Comparison of ENCODE assay signal across 18 cellular contexts in genomic region chr18:38563396-38563980, GRCh38.
DNase-seq lines count a peak whose midpoint lies in the region; ATAC-seq and TF ChIP-seq lines count a peak whose summit lies in the region.
"Had no signal": no experiment of that assay in that cellular context is flagged by ENCODE, and none has a peak within 500 bp of the region (broad histone marks: within the 10 kb centered on the region; RNA-seq: fewer than 3 reads in every experiment).

No MANE protein-coding gene starts in this region.

- no peak overlapping the region for H3K4me3 ChIP-seq in epithelial cell of esophagus (ENCODE audit: low read length)
- H3K4me3 ChIP-seq: GM23248, HAP-1 had no signal

- no peaks in the 10 kb centered on the region for H3K27me3 Mint-ChIP-seq in activated CD4-positive, alpha-beta T cell treated with anti-CD3 and anti-CD28 coated beads for 36 hours
- peaks cover 1% of the 10 kb centered on the region for H3K27me3 Mint-ChIP-seq in activated naive CD8-positive, alpha-beta T cell treated with anti-CD3 and anti-CD28 coated beads, Interleukin-2, amount 50 U/mL, for 24 hours
- H3K27me3 Mint-ChIP-seq in activated naive CD8-positive, alpha-beta T cell treated with anti-CD3 and anti-CD28 coated beads for 36 hours = no peaks in the 10 kb centered on the region
- H3K27me3 Mint-ChIP-seq in stimulated activated naive B cell treated with anti-CD40 and anti-IgM and Interleukin-4, amounts not matched to agents 10 μg/mL and 1 μg/mL and 100 μg/mL, for 72 hours = no peaks in the 10 kb centered on the region

- CTCF ChIA-PET in activated CD4-positive, alpha-beta T cell treated with anti-CD3 and anti-CD28 coated beads for 36 hours (lab: Charles Lee) = no interaction called here

- H3K36me3 Mint-ChIP-seq in activated CD4-positive, alpha-beta T cell treated with anti-CD3 and anti-CD28 coated beads for 36 hours (ENCODE audit: low read depth) = no peaks in the 10 kb centered on the region
- H3K36me3 Mint-ChIP-seq in activated naive CD8-positive, alpha-beta T cell treated with anti-CD3 and anti-CD28 coated beads, Interleukin-2, amount 50 U/mL, for 24 hours (ENCODE audit: low read depth) = no peaks in the 10 kb centered on the region
- no peaks in the 10 kb centered on the region for H3K36me3 Mint-ChIP-seq in activated naive CD8-positive, alpha-beta T cell treated with anti-CD3 and anti-CD28 coated beads for 36 hours
- H3K36me3 Mint-ChIP-seq in stimulated activated naive B cell treated with anti-CD40 and anti-IgM and Interleukin-4, amounts not matched to agents 10 μg/mL and 1 μg/mL and 100 μg/mL, for 72 hours = no peaks in the 10 kb centered on the region

- H3K27ac Mint-ChIP-seq in activated CD4-positive, alpha-beta T cell treated with anti-CD3 and anti-CD28 coated beads for 36 hours = no peak overlapping the region
- no peak overlapping the region for H3K27ac Mint-ChIP-seq in activated naive CD8-positive, alpha-beta T cell treated with anti-CD3 and anti-CD28 coated beads, Interleukin-2, amount 50 U/mL, for 24 hours
- no peak overlapping the region for H3K27ac Mint-ChIP-seq in activated naive CD8-positive, alpha-beta T cell treated with anti-CD3 and anti-CD28 coated beads for 36 hours
- no peak overlapping the region for H3K27ac Mint-ChIP-seq in stimulated activated naive B cell treated with anti-CD40 and anti-IgM and Interleukin-4, amounts not matched to agents 10 μg/mL and 1 μg/mL and 100 μg/mL, for 72 hours

- intact Hi-C loops in activated CD4-positive, alpha-beta T cell treated with anti-CD3 and anti-CD28 coated beads for 36 hours (cut with DNase I, micrococcal nuclease) = loop anchor here in 1 of 2 experiments (5.0 kb wide), 1 partner anchor 39 kb away; no protein-coding TSS in a partner anchor

- DNase-seq in activated CD4-positive, alpha-beta T cell treated with anti-CD3 and anti-CD28 coated beads for 36 hours = peak; percentile 20
- DNase-seq in activated CD4-positive, alpha-beta T cell treated with anti-CD3 and anti-CD28 coated beads, Interleukin-2, amount 50 U/mL, for 48 hours = no peak
- DNase-seq in activated naive CD8-positive, alpha-beta T cell treated with anti-CD3 and anti-CD28 coated beads, Interleukin-2, amount 50 U/mL, for 24 hours = no peak
- no peak for DNase-seq in activated naive CD8-positive, alpha-beta T cell treated with anti-CD3 and anti-CD28 coated beads for 36 hours
- DNase-seq in epithelial cell of esophagus (ENCODE audit: low read depth) (peak; percentile 30), NCI-H226 (no peak)
- no peak for DNase-seq in stimulated activated naive B cell treated with anti-CD40 and anti-IgM and Interleukin-4, amounts not matched to agents 10 μg/mL and 1 μg/mL and 100 μg/mL, for 72 hours
- DNase-seq in stimulated activated naive CD4-positive, alpha-beta T cell (lab: John Stamatoyannopoulos, UW) = no peak
- DNase-seq: GF-D8, GM23248, IMR-90, NCI-H1048, NCI-H1436, NCI-H1930, NCI-H345, NCI-H524 treated with DMSO at 0.1 percent for 48 hours, PC-3 had no signal

- peaks cover 5% of the 10 kb centered on the region for H3K4me1 Mint-ChIP-seq in activated CD4-positive, alpha-beta T cell treated with anti-CD3 and anti-CD28 coated beads for 36 hours
- peaks cover 7% of the 10 kb centered on the region for H3K4me1 Mint-ChIP-seq in activated naive CD8-positive, alpha-beta T cell treated with anti-CD3 and anti-CD28 coated beads, Interleukin-2, amount 50 U/mL, for 24 hours
- H3K4me1 Mint-ChIP-seq in activated naive CD8-positive, alpha-beta T cell treated with anti-CD3 and anti-CD28 coated beads for 36 hours = peaks cover 5% of the 10 kb centered on the region
- peaks cover 0 to 2% of the 10 kb centered on the region in 2 donors for H3K4me1 Mint-ChIP-seq in stimulated activated naive B cell treated with anti-CD40 and anti-IgM and Interleukin-4, amounts not matched to agents 10 μg/mL and 1 μg/mL and 100 μg/mL, for 72 hours

- peaks cover 4% of the 10 kb centered on the region for H3K9me3 Mint-ChIP-seq in activated CD4-positive, alpha-beta T cell treated with anti-CD3 and anti-CD28 coated beads for 36 hours (ENCODE audit: low read depth)
- H3K9me3 Mint-ChIP-seq in activated naive CD8-positive, alpha-beta T cell treated with anti-CD3 and anti-CD28 coated beads, Interleukin-2, amount 50 U/mL, for 24 hours = peaks cover 6% of the 10 kb centered on the region
- H3K9me3 Mint-ChIP-seq in activated naive CD8-positive, alpha-beta T cell treated with anti-CD3 and anti-CD28 coated beads for 36 hours = peaks cover 5% of the 10 kb centered on the region
- peaks cover 0 to 4% of the 10 kb centered on the region in 2 donors for H3K9me3 Mint-ChIP-seq in stimulated activated naive B cell treated with anti-CD40 and anti-IgM and Interleukin-4, amounts not matched to agents 10 μg/mL and 1 μg/mL and 100 μg/mL, for 72 hours

- TF ChIP-seq CTCF in epithelial cell of esophagus (IDR thresholded peaks at IDR 0.05; ENCODE audit: insufficient read depth, low read depth, low read length, missing control alignments) = no peak

- POLR2A ChIA-PET in activated CD4-positive, alpha-beta T cell treated with anti-CD3 and anti-CD28 coated beads for 36 hours (lab: Charles Lee) = interaction anchor here (0.6 kb wide), 1 partner anchor 47 kb away, joined by 4 read pairs; no protein-coding TSS in a partner anchor

- H3K4me3 Mint-ChIP-seq in activated CD4-positive, alpha-beta T cell treated with anti-CD3 and anti-CD28 coated beads for 36 hours = no peak overlapping the region
- H3K4me3 Mint-ChIP-seq in activated naive CD8-positive, alpha-beta T cell treated with anti-CD3 and anti-CD28 coated beads, Interleukin-2, amount 50 U/mL, for 24 hours = no peak overlapping the region
- H3K4me3 Mint-ChIP-seq in activated naive CD8-positive, alpha-beta T cell treated with anti-CD3 and anti-CD28 coated beads for 36 hours = no peak overlapping the region
- H3K4me3 Mint-ChIP-seq in stimulated activated naive B cell treated with anti-CD40 and anti-IgM and Interleukin-4, amounts not matched to agents 10 μg/mL and 1 μg/mL and 100 μg/mL, for 72 hours = no peak overlapping the region

- ATAC-seq in activated CD4-positive, alpha-beta T cell treated with anti-CD3 and anti-CD28 coated beads for 36 hours = peak; percentile 80
- ATAC-seq in activated naive CD8-positive, alpha-beta T cell treated with anti-CD3 and anti-CD28 coated beads, Interleukin-2, amount 50 U/mL, for 24 hours = peak; percentile 65
- ATAC-seq in stimulated activated naive B cell treated with anti-CD40 and anti-IgM and Interleukin-4, amounts not matched to agents 10 μg/mL and 1 μg/mL and 100 μg/mL, for 72 hours (replicated peaks) = peak; percentile 48 to 72
- ATAC-seq: PC-3 had no signal

Comparison
In these comparisons a context has a peak if more than half of its experiments do, and no peak if none do; other contexts are left out.
1. DNase-seq: peak in activated CD4-positive, alpha-beta T cell treated with anti-CD3 and anti-CD28 coated beads for 36 hours (single experiment) and epithelial cell of esophagus (single experiment); none in activated CD4-positive, alpha-beta T cell treated with anti-CD3 and anti-CD28 coated beads, Interleukin-2, amount 50 U/mL, for 48 hours (0 of 2), activated naive CD8-positive, alpha-beta T cell treated with anti-CD3 and anti-CD28 coated beads, Interleukin-2, amount 50 U/mL, for 24 hours (single experiment), activated naive CD8-positive, alpha-beta T cell treated with anti-CD3 and anti-CD28 coated beads for 36 hours (single experiment), stimulated activated naive B cell treated with anti-CD40 and anti-IgM and Interleukin-4, amounts not matched to agents 10 μg/mL and 1 μg/mL and 100 μg/mL, for 72 hours (single experiment), stimulated activated naive CD4-positive, alpha-beta T cell (0 of 6) and NCI-H226 (single experiment).
2. Peak in every context shown above with its lines, with median percentiles within 50 percentile points of each other: ATAC-seq.